27 cellular contexts compared by ENCODE assay signal in genomic region chr1:224520808-224521207, GRCh38.
"Had no signal": no experiment of that assay in that cellular context is flagged by ENCODE, and none has a peak within 500 bp of the region (broad histone marks: within the 10 kb centered on the region; RNA-seq: fewer than 3 reads in every experiment).

No MANE protein-coding gene starts in this region.

- H3K27me3 ChIP-seq: ascending aorta, cardiac muscle cell had no signal

- H3K4me1 ChIP-seq: ascending aorta had no signal

- H3K36me3 ChIP-seq: ascending aorta, cardiac muscle cell had no signal

- H3K27ac ChIP-seq: ascending aorta, cardiac muscle cell, VCaP had no signal

- H3K4me3 ChIP-seq: ascending aorta, cardiac muscle cell had no signal

- H3K9me3 ChIP-seq: ascending aorta had no signal

- DNase-seq: activated B cell treated with CpG ODN at 0.5 μM for 24 hours; activated CD4-positive, alpha-beta memory T cell treated with anti-CD3 and anti-CD28 coated beads for 36 hours; activated CD4-positive, alpha-beta T cell treated with anti-CD3 and anti-CD28 coated beads for 4 hours; activated CD4-positive, alpha-beta T cell treated with anti-CD3 and anti-CD28 coated beads, Interleukin-2, amount 10 ng/mL, durations not matched to agents 24 days and 14 days; activated CD4-positive, alpha-beta T cell treated with anti-CD3 and anti-CD28 coated beads, Interleukin-2, amount 50 U/mL, for 1 hour; activated CD4-positive, alpha-beta T cell treated with anti-CD3 and anti-CD28 coated beads, Interleukin-2, amount 50 U/mL, for 4 hours; activated CD4-positive, CD25-positive, alpha-beta regulatory T cell treated with anti-CD3 and anti-CD28 coated beads, Interleukin-2, amount 50 U/mL, for 72 hours; activated CD8-positive, alpha-beta memory T cell treated with anti-CD3 and anti-CD28 coated beads, Interleukin-2, amount 50 U/mL, for 4 hours; activated CD8-positive, alpha-beta T cell treated with anti-CD3 and anti-CD28 coated beads for 36 hours; activated effector memory CD4-positive, alpha-beta T cell treated with Interleukin-2 at 50 U/mL for 16 hours; activated gamma-delta T cell; activated naive CD4-positive, alpha-beta T cell treated with anti-CD3 and anti-CD28 coated beads, Interleukin-2, amount 10 ng/mL, durations not matched to agents 7 days and 5 days; activated naive CD4-positive, alpha-beta T cell treated with Interleukin-2 at 50 U/mL for 16 hours; activated naive CD8-positive, alpha-beta T cell treated with anti-CD3 and anti-CD28 coated beads, Interleukin-2, amount 10 ng/mL, durations not matched to agents 7 days and 5 days; activated naive CD8-positive, alpha-beta T cell treated with anti-CD3 and anti-CD28 coated beads, Interleukin-2, amount 50 U/mL, for 24 hours; activated T-cell treated with anti-CD3 and anti-CD28 coated beads, Interleukin-2, amount 50 U/mL, for 24 hours; activated T-cell treated with anti-CD3 and anti-CD28 coated beads, Interleukin-2, amount 50 U/mL, for 48 hours; amygdala; anterior cingulate cortex; caudate nucleus; cerebellar nuclear complex; T-helper 1 cell; T-helper 2 cell; T-helper 9 cell had no signal
